32 cellular contexts compared by ENCODE assay signal in genomic region chrX:142819461-142819860, GRCh38.
"Had no signal": no experiment of that assay in that cellular context is flagged by ENCODE, and none has a peak within 500 bp of the region (broad histone marks: within the 10 kb centered on the region; RNA-seq: fewer than 3 reads in every experiment).

No MANE protein-coding gene starts in this region.

- H3K4me1 ChIP-seq: adrenal gland, ascending aorta, body of pancreas, breast epithelium had no signal

- H3K27me3 ChIP-seq: adrenal gland, ascending aorta, body of pancreas, brain microvascular endothelial cell, cardiac muscle cell had no signal

- ATAC-seq: activated naive CD4-positive, alpha-beta T cell treated with anti-CD3 and anti-CD28 coated beads, Interleukin-2, amount 50 U/mL, for 72 hours; activated naive CD8-positive, alpha-beta T cell treated with anti-CD3 and anti-CD28 coated beads, Interleukin-2, amount 50 U/mL, for 24 hours; activated T-cell treated with anti-CD3 and anti-CD28 coated beads, Interleukin-2, amount 50 U/mL, for 4 hours; activated T-cell treated with anti-CD3 and anti-CD28 coated beads, Interleukin-2, amount 50 U/mL, for 72 hours; activated T-helper 17 cell treated with anti-CD3 and anti-CD28 coated beads, Interleukin-2, amount 50 U/mL, for 72 hours; body of pancreas had no signal

- H3K9me3 ChIP-seq: adrenal gland, ascending aorta, body of pancreas, breast epithelium had no signal

- H3K4me3 ChIP-seq: adrenal gland, ascending aorta, body of pancreas, breast epithelium, cardiac muscle cell had no signal

- DNase-seq: activated effector memory CD4-positive, alpha-beta T cell treated with anti-CD3 and anti-CD28 coated beads, Interleukin-2, amount 50 U/mL, for 16 hours; activated effector memory CD4-positive, alpha-beta T cell treated with Interleukin-2 at 50 U/mL for 16 hours; activated gamma-delta T cell; activated gamma-delta T cell treated with Interleukin-2 at 50 U/mL for 16 hours; activated naive CD4-positive, alpha-beta T cell; activated naive CD4-positive, alpha-beta T cell treated with anti-CD3 and anti-CD28 coated beads for 36 hours; activated naive CD4-positive, alpha-beta T cell treated with anti-CD3 and anti-CD28 coated beads, Interleukin-2, amount 10 ng/mL, durations not matched to agents 7 days and 5 days; activated naive CD4-positive, alpha-beta T cell treated with anti-CD3 and anti-CD28 coated beads, Interleukin-2, amount 50 U/mL, for 16 hours; activated naive CD4-positive, alpha-beta T cell treated with Interleukin-2 at 50 U/mL for 16 hours; activated naive CD8-positive, alpha-beta T cell treated with anti-CD3 and anti-CD28 coated beads for 36 hours; activated naive CD8-positive, alpha-beta T cell treated with anti-CD3 and anti-CD28 coated beads, Interleukin-2, amount 10 ng/mL, durations not matched to agents 7 days and 5 days; activated naive CD8-positive, alpha-beta T cell treated with anti-CD3 and anti-CD28 coated beads, Interleukin-2, amount 50 U/mL, for 24 hours; activated T-cell treated with anti-CD3 and anti-CD28 coated beads, Interleukin-2, amount 50 U/mL, for 1 hour; activated T-cell treated with anti-CD3 and anti-CD28 coated beads, Interleukin-2, amount 50 U/mL, for 24 hours; activated T-cell treated with anti-CD3 and anti-CD28 coated beads, Interleukin-2, amount 50 U/mL, for 4 hours; activated T-cell treated with anti-CD3 and anti-CD28 coated beads, Interleukin-2, amount 50 U/mL, for 48 hours; activated T-cell treated with anti-CD3 and anti-CD28 coated beads, Interleukin-2, amount 50 U/mL, for 72 hours; adrenal gland; amniotic stem cell; amygdala; anterior cingulate cortex; aorta; body of pancreas; brain microvascular endothelial cell; caudate nucleus; central memory CD4-positive, alpha-beta T cell; cerebellar nuclear complex had no signal

- H3K27ac ChIP-seq: adrenal gland, ascending aorta, body of pancreas, brain microvascular endothelial cell, breast epithelium, cardiac muscle cell had no signal

- H3K36me3 ChIP-seq: adrenal gland, ascending aorta, brain microvascular endothelial cell, breast epithelium, cardiac muscle cell had no signal
